20 cellular contexts compared by ENCODE assay signal in the genomic region with DNA sequence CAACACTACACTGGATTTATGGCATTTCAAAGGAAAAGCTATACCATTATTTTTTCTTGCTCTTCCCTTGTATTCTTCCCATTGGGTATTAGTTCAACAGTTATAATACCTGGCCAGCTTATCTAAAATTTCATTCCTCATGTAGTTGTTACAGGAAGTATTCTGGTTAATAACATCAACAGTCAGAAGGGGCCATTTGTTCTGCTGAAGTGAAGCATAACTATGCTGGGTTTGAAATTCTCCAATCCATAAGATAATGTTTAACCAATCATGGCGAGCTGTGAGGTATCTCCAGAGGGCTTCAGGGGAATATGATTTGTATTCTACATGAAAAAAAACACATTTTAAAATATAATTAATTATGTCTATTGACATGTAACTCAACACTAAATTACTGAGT.
"Had no signal": no experiment of that assay in that cellular context is flagged by ENCODE, and none has a peak within 500 bp of the region (broad histone marks: within the 10 kb centered on the region; RNA-seq: fewer than 3 reads in every experiment).

No MANE protein-coding gene starts in this region.

- DNase-seq: IMR-90, Karpas-422, KG1, MM.1S, NCI-H1092 treated with DMSO at 0.1 percent for 48 hours, NCI-H1436, NCI-H187, NCI-H2029, NCI-H2081 treated with DMSO at 0.1 percent for 48 hours, NCI-H2171, NCI-H226, NCI-H446, NCI-H510A, NCI-H524 treated with DMSO at 0.1 percent for 48 hours, NCI-H69, NCI-H774, PC-3, SHP77, SK-N-SH, SW 1271 had no signal
